In genomic region chr10:72605137-72605536, GRCh38 we compare ENCODE assay signal across 33 cellular contexts.
"Had no signal": no experiment of that assay in that cellular context is flagged by ENCODE, and none has a peak within 500 bp of the region (broad histone marks: within the 10 kb centered on the region; RNA-seq: fewer than 3 reads in every experiment).

No MANE protein-coding gene starts in this region.

- FAIRE-seq: frontal cortex had no signal

- H3K27ac ChIP-seq: body of pancreas, colonic mucosa, dorsolateral prefrontal cortex, esophagus muscularis mucosa, left ventricle myocardium inferior, neutrophil, ovary had no signal

- H3K36me3 ChIP-seq: colonic mucosa, esophagus muscularis mucosa, neutrophil, ovary, uterus had no signal

- DNase-seq: activated CD4-positive, alpha-beta T cell treated with anti-CD3 and anti-CD28 coated beads for 4 hours; activated CD4-positive, alpha-beta T cell treated with anti-CD3 and anti-CD28 coated beads, Interleukin-2, amount 50 U/mL, for 4 hours; activated naive CD4-positive, alpha-beta T cell; activated T-cell treated with anti-CD3 and anti-CD28 coated beads for 4 hours; activated T-cell treated with anti-CD3 and anti-CD28 coated beads, Interleukin-2, amount 50 U/mL, for 72 hours; body of pancreas; cerebellar nuclear complex; colonic mucosa; dorsolateral prefrontal cortex; glutamatergic neuron; islet precursor cell; left ventricle myocardium inferior; mesendoderm; ovary; retina; stimulated activated CD4-positive, alpha-beta T cell treated with anti-CD3 and anti-CD28 coated beads, Interleukin-1b, Interleukin-23, amount 100 ng/mL, for 48 hours; stimulated activated CD4-positive, alpha-beta T cell treated with anti-CD3 and anti-CD28 coated beads, Interleukin-4, amount 100 ng/mL, for 4 hours; stimulated activated CD8-positive, alpha-beta memory T cell treated with anti-CD3 and anti-CD28 coated beads, Interleukin-4, amount 100 ng/mL, for 48 hours; stimulated activated naive CD8-positive, alpha-beta T cell treated with anti-CD3 and anti-CD28 coated beads, Interleukin-15, amount 100 ng/mL, for 72 hours; substantia nigra; uterus had no signal

- H3K9me3 ChIP-seq: body of pancreas, colonic mucosa, esophagus muscularis mucosa, left ventricle myocardium inferior, neutrophil, ovary, uterus had no signal

- H3K4me2 ChIP-seq: smooth muscle cell had no signal

- H3K27ac Mint-ChIP-seq: activated naive CD4-positive, alpha-beta T cell treated with anti-CD3 and anti-CD28 coated beads, Interleukin-2, amount 50 U/mL, for 72 hours; activated T-cell treated with anti-CD3 and anti-CD28 coated beads, Interleukin-2, amount 50 U/mL, for 72 hours; stimulated activated memory B cell treated with anti-CD40 and anti-IgM and Interleukin-4, amounts not matched to agents 10 μg/mL and 1 μg/mL and 100 μg/mL, for 72 hours; stimulated activated naive CD8-positive, alpha-beta T cell treated with anti-CD3 and anti-CD28 coated beads, Interleukin-15, amount 100 ng/mL, for 72 hours; T-helper 2 cell treated with Interferon-gamma antibody and Interleukin-4, amounts not matched to agents 5 μg/mL and 100 μg/mL, for 36 hours; type B pancreatic cell had no signal

- H3K4me3 ChIP-seq: body of pancreas, colonic mucosa, dorsolateral prefrontal cortex, esophagus muscularis mucosa, left ventricle myocardium inferior, lung, ovary, smooth muscle cell, uterus had no signal

- H3K4me3 Mint-ChIP-seq: activated T-cell treated with anti-CD3 and anti-CD28 coated beads, Interleukin-2, amount 50 U/mL, for 72 hours; nephron; stimulated activated memory B cell treated with anti-CD40 and anti-IgM and Interleukin-4, amounts not matched to agents 10 μg/mL and 1 μg/mL and 100 μg/mL, for 72 hours; stimulated activated naive CD8-positive, alpha-beta T cell treated with anti-CD3 and anti-CD28 coated beads, Interleukin-15, amount 100 ng/mL, for 72 hours; T-helper 2 cell treated with Interferon-gamma antibody and Interleukin-4, amounts not matched to agents 5 μg/mL and 100 μg/mL, for 36 hours; type B pancreatic cell had no signal

- H3K4me1 Mint-ChIP-seq: stimulated activated naive CD8-positive, alpha-beta T cell treated with anti-CD3 and anti-CD28 coated beads, Interleukin-15, amount 100 ng/mL, for 72 hours had no signal

- H3K9me3 Mint-ChIP-seq: activated naive CD4-positive, alpha-beta T cell treated with anti-CD3 and anti-CD28 coated beads, Interleukin-2, amount 50 U/mL, for 72 hours; activated T-cell treated with anti-CD3 and anti-CD28 coated beads, Interleukin-2, amount 50 U/mL, for 72 hours; nephron; stimulated activated naive CD8-positive, alpha-beta T cell treated with anti-CD3 and anti-CD28 coated beads, Interleukin-15, amount 100 ng/mL, for 72 hours; T-helper 2 cell treated with Interferon-gamma antibody and Interleukin-4, amounts not matched to agents 5 μg/mL and 100 μg/mL, for 36 hours; type B pancreatic cell had no signal

- ATAC-seq: activated naive CD4-positive, alpha-beta T cell treated with anti-CD3 and anti-CD28 coated beads, Interleukin-2, amount 50 U/mL, for 72 hours; activated T-cell treated with anti-CD3 and anti-CD28 coated beads, Interleukin-2, amount 50 U/mL, for 72 hours; body of pancreas; sciatic nerve; stimulated activated memory B cell treated with anti-CD40 and anti-IgM and Interleukin-4, amounts not matched to agents 10 μg/mL and 1 μg/mL and 100 μg/mL, for 72 hours; stimulated activated naive CD8-positive, alpha-beta T cell treated with anti-CD3 and anti-CD28 coated beads, Interleukin-15, amount 100 ng/mL, for 72 hours had no signal

- H3K4me1 ChIP-seq: colonic mucosa, uterus had no signal

- H3K27me3 ChIP-seq: body of pancreas, colonic mucosa, dorsolateral prefrontal cortex, esophagus muscularis mucosa, neutrophil, ovary, uterus had no signal

- H3K27me3 Mint-ChIP-seq: progenitor cell of endocrine pancreas; stimulated activated memory B cell treated with anti-CD40 and anti-IgM and Interleukin-4, amounts not matched to agents 10 μg/mL and 1 μg/mL and 100 μg/mL, for 72 hours; stimulated activated naive CD8-positive, alpha-beta T cell treated with anti-CD3 and anti-CD28 coated beads, Interleukin-15, amount 100 ng/mL, for 72 hours; type B pancreatic cell had no signal
